Comparison of ENCODE assay signal across 19 cellular contexts in genomic region chr1:223016890-223017289, GRCh38.
DNase-seq lines count a peak whose midpoint lies in the region; ATAC-seq and TF ChIP-seq lines count a peak whose summit lies in the region.
"Had no signal": no experiment of that assay in that cellular context is flagged by ENCODE, and none has a peak within 500 bp of the region (broad histone marks: within the 10 kb centered on the region; RNA-seq: fewer than 3 reads in every experiment).

No MANE protein-coding gene starts in this region.

- peak overlapping the region; percentile 72 for H3K4ac ChIP-seq in trophoblast cell (ENCODE audit: low read depth, low read length)

- peaks cover 41% of the 10 kb centered on the region for H3K79me1 ChIP-seq in trophoblast cell (ENCODE audit: low read length)

- peak overlapping the region; percentile 71 for H4K91ac ChIP-seq in trophoblast cell (ENCODE audit: low read depth, low read length)

- H3K27me3 ChIP-seq in Loucy (ENCODE audit: insufficient read depth, low read length, poor library complexity, severe bottlenecking) (no peaks in the 10 kb centered on the region), lower lobe of right lung (ENCODE audit: low read depth) (no peaks in the 10 kb centered on the region), trophoblast cell (ENCODE audit: insufficient read depth, low read length) (no peaks in the 10 kb centered on the region)
- H3K27me3 ChIP-seq: Peyer's patch had no signal

- peak overlapping the region; percentile 41 for H3K14ac ChIP-seq in trophoblast cell (ENCODE audit: low read length)

- H3K79me2 ChIP-seq in Loucy (ENCODE audit: insufficient read depth, low read length), result no peaks in the 10 kb centered on the region
- peaks cover 16% of the 10 kb centered on the region for H3K79me2 ChIP-seq in trophoblast cell (ENCODE audit: control insufficient read depth, insufficient read depth, low read length, poor library complexity)

- intact Hi-C loops in Calu3 (cut with micrococcal nuclease; ENCODE audit: unreplicated experiment) (no loop called here), lower lobe of right lung (cut with DNase I) (no loop called here)

- H3K27ac Mint-ChIP-seq in Calu3 (ENCODE audit: unreplicated experiment), result peak overlapping the region; percentile 24
- H3K27ac Mint-ChIP-seq: B cell; CD4-positive, alpha-beta memory T cell had no signal

- BruUV-seq in Calu3 (replicated peaks; lab: Mats Ljungman, UMichigan), result no TSS peak

- H4K20me1 ChIP-seq in Loucy (ENCODE audit: insufficient read depth, low read length, poor library complexity, severe bottlenecking), result no peaks in the 10 kb centered on the region

- DNase-seq in Calu3, result no peak
- DNase-seq in lower lobe of right lung, result no peak
- no peak for DNase-seq in trophoblast cell
- no peak for DNase-seq in LoVo (ENCODE audit: low spot score)
- DNase-seq in cerebellar nuclear complex (lab: John Stamatoyannopoulos, UW), result no peak
- DNase-seq: CD4-positive, alpha-beta memory T cell; H9; IMR-90; Kasumi-1; NCI-H1417; NCI-H1930; NCI-H2171; NCI-H446 treated with DMSO at 0.1 percent for 48 hours; Peyer's patch; SIG-M5 had no signal

- H3K4me2 ChIP-seq in Loucy (ENCODE audit: low read depth, low read length, poor library complexity, severe bottlenecking), result no peak overlapping the region
- H3K4me2 ChIP-seq in trophoblast cell (ENCODE audit: low read length), result no peak overlapping the region

- H2BK12ac ChIP-seq in trophoblast cell (ENCODE audit: low read length), result peak overlapping the region; percentile 83

- H3K9me3 ChIP-seq in Loucy (ENCODE audit: insufficient read depth, low read depth, low read length) (no peaks in the 10 kb centered on the region), lower lobe of right lung (no peaks in the 10 kb centered on the region), trophoblast cell (ENCODE audit: insufficient read depth, low read depth, low read length) (no peaks in the 10 kb centered on the region)
- H3K9me3 ChIP-seq: Peyer's patch had no signal

- H2AK5ac ChIP-seq in trophoblast cell (ENCODE audit: low read length), result peak overlapping the region; percentile 25

- H3K36me3 Mint-ChIP-seq in Calu3 (ENCODE audit: insufficient read depth, unreplicated experiment), result no peaks in the 10 kb centered on the region
- H3K36me3 Mint-ChIP-seq: CD4-positive, alpha-beta memory T cell had no signal

- no CpG with 5 or more reads among the region's 6 CpGs for WGBS in trophoblast cell (ENCODE audit: extremely low coverage, insufficient coverage, insufficient read length)

- no peaks in the 10 kb centered on the region for H3K9me3 Mint-ChIP-seq in Calu3 (ENCODE audit: low read depth, unreplicated experiment)
- H3K9me3 Mint-ChIP-seq: CD4-positive, alpha-beta memory T cell had no signal

- H2BK5ac ChIP-seq in trophoblast cell (ENCODE audit: low read depth, low read length, poor library complexity), result peak overlapping the region; percentile 58

- peak overlapping the region; percentile 84 for H2BK120ac ChIP-seq in trophoblast cell (ENCODE audit: insufficient read depth, low read length, poor library complexity)

- H3K4me3 ChIP-seq in Loucy (ENCODE audit: low read length, poor library complexity, severe bottlenecking) (no peak overlapping the region), lower lobe of right lung (no peak overlapping the region), trophoblast cell (ENCODE audit: low read depth, low read length) (no peak overlapping the region)
- H3K4me3 ChIP-seq: Peyer's patch had no signal

- H2AFZ ChIP-seq in Loucy (ENCODE audit: low read length) (no peak overlapping the region), trophoblast cell (ENCODE audit: insufficient read depth, low read length, poor library complexity) (no peak overlapping the region)

- peak overlapping the region; percentile 42 for H4K8ac ChIP-seq in trophoblast cell (ENCODE audit: low read depth, low read length)

- H3K4me1 ChIP-seq in Loucy (ENCODE audit: insufficient read depth, low read length, poor library complexity, severe bottlenecking), result no peaks in the 10 kb centered on the region
- peaks cover under 1% of the 10 kb centered on the region for H3K4me1 ChIP-seq in lower lobe of right lung
- H3K4me1 ChIP-seq in trophoblast cell (ENCODE audit: control insufficient read depth in 1 of 2, insufficient read depth in 2 of 2, low read length in 2 of 2), result peaks cover 35 to 41% of the 10 kb centered on the region in 2 experiments
- H3K4me1 ChIP-seq: Peyer's patch had no signal

- H3K4me1 Mint-ChIP-seq in Calu3 (ENCODE audit: low read depth, unreplicated experiment), result no peaks in the 10 kb centered on the region
- H3K4me1 Mint-ChIP-seq: B cell; CD4-positive, alpha-beta memory T cell had no signal

- no peaks in the 10 kb centered on the region for H3K9me2 ChIP-seq in Loucy (replicated peaks; ENCODE audit: low read depth, low read length)

- H3K18ac ChIP-seq in trophoblast cell (ENCODE audit: low read length), result peak overlapping the region; percentile 63

- no peaks in the 10 kb centered on the region for H3F3A ChIP-seq in Loucy (ENCODE audit: low read depth)

- H4K12ac ChIP-seq in trophoblast cell (ENCODE audit: low read depth, low read length), result no peak overlapping the region

- H3K27ac ChIP-seq in lower lobe of right lung (peak overlapping the region; percentile 68), trophoblast cell (ENCODE audit: low read depth, low read length) (peak overlapping the region; percentile 1)
- H3K27ac ChIP-seq: Peyer's patch had no signal

- TF ChIP-seq CTCF in Calu3 (IDR thresholded peaks at IDR 0.05; ENCODE audit: unreplicated experiment) (no peak), Loucy (conservative IDR thresholded peaks at IDR 0.05; ENCODE audit: low read length) (0 out of 2 replicates have a peak, but pooled peaks have one; percentile 15), lower lobe of right lung (IDR thresholded peaks at IDR 0.05) (no peak)

- H3K36me3 ChIP-seq in Loucy (ENCODE audit: insufficient read depth, low read length) (no peaks in the 10 kb centered on the region), lower lobe of right lung (no peaks in the 10 kb centered on the region), trophoblast cell (ENCODE audit: control insufficient read depth in 1 of 2, insufficient read depth in 2 of 2, low read length in 2 of 2) (peaks cover 15 to 18% of the 10 kb centered on the region in 2 experiments)
- H3K36me3 ChIP-seq: Peyer's patch had no signal

- no peaks in the 10 kb centered on the region for H3K27me3 Mint-ChIP-seq in Calu3 (ENCODE audit: unreplicated experiment)

- ATAC-seq in lower lobe of right lung (peak in 1 of 2 donors; percentile 17), GM21360 (IDR thresholded peaks at IDR 0.05; ENCODE audit: unreplicated experiment) (no peak), GM19397 (IDR thresholded peaks at IDR 0.05; ENCODE audit: unreplicated experiment) (no peak)

- CTCF ChIA-PET in Calu3 (lab: Charles Lee), result no interaction called here

- no peak overlapping the region for H3K4me3 Mint-ChIP-seq in Calu3 (ENCODE audit: low read depth, unreplicated experiment)
- H3K4me3 Mint-ChIP-seq: B cell; CD4-positive, alpha-beta memory T cell; H9 had no signal

- no peak overlapping the region for H3K23ac ChIP-seq in trophoblast cell (ENCODE audit: low read length)

- H3K9ac ChIP-seq in Loucy (ENCODE audit: low read depth, low read length, poor library complexity, severe bottlenecking), result no peak overlapping the region
- H3K9ac ChIP-seq in trophoblast cell (ENCODE audit: low read length), result no peak overlapping the region
